In the genomic region with DNA sequence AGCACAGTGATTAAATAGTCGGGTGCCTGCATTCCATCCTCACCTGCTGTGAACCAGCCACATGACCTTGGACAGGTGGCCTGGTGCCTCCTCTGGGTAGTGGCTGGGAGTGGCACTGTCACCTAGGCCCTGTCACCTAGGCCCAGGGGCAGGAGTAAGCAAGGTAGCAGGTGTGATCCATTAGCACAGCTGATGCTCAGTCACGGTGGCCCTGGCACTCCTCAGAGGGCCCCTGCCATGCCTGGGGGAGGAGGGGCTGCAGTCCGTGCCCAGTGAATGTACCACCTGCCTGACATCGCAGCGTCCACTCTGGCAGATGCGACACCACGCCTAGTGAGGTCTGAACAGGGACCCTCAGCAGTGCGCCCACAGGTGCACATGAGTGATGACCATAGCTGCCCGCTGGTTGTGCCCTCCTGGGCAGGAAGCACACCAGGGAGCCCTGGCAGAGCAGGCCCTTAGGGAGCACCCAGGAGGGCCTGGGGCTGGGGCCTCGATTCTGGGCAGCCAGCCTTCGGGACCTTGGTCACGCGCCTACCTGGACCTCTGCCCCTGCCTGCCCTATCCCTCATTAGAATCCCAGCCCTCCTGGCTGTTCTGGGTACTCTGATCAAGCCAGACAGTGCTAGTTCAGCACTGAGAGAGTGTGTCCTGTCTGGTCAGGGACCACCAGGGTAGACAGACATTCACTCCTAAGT, we compare ENCODE assay signal across 19 cellular contexts. TPM values are rescaled to one million over a fixed set of nuclear protein-coding genes. Genes with fewer than 3 reads are reported as not detected.
DNase-seq lines count a peak whose midpoint lies in the region; ATAC-seq and TF ChIP-seq lines count a peak whose summit lies in the region.
"Had no signal": no experiment of that assay in that cellular context is flagged by ENCODE, and none has a peak within 500 bp of the region (broad histone marks: within the 10 kb centered on the region; RNA-seq: fewer than 3 reads in every experiment).

No MANE protein-coding gene starts in this region.

- no peak overlapping the region for H2AFZ ChIP-seq in SK-N-SH (ENCODE audit: low read depth)

- H3K79me2 ChIP-seq in SK-N-SH (ENCODE audit: insufficient read depth), result no peaks in the 10 kb centered on the region

- TF ChIP-seq POLR2A in esophagus muscularis mucosa (IDR thresholded peaks at IDR 0.05; ENCODE audit: low read depth), result no peak
- no peak for TF ChIP-seq POLR2A in stomach (IDR thresholded peaks at IDR 0.05)

- H3K9me3 ChIP-seq in SK-N-SH (no peaks in the 10 kb centered on the region), esophagus muscularis mucosa (no peaks in the 10 kb centered on the region), stomach (no peaks in the 10 kb centered on the region)
- H3K9me3 ChIP-seq: A549, SJCRH30, uterus had no signal

- H3K4me3 ChIP-seq in SK-N-SH (ENCODE audit: low read depth in 2 of 2, low read length in 1 of 2) (no peak overlapping the region), esophagus muscularis mucosa (no peak overlapping the region), stomach (no peak overlapping the region)
- H3K4me3 ChIP-seq: A549, coronary artery, SJCRH30, uterus had no signal

- H3K27me3 ChIP-seq in SK-N-SH (ENCODE audit: insufficient read depth), result no peaks in the 10 kb centered on the region
- no peaks in the 10 kb centered on the region for H3K27me3 ChIP-seq in esophagus muscularis mucosa
- H3K27me3 ChIP-seq in stomach, result no peaks in the 10 kb centered on the region
- H3K27me3 ChIP-seq: SJCRH30, uterus had no signal

- TF ChIP-seq RAD21 in SK-N-SH (IDR thresholded peaks at IDR 0.05; ENCODE audit: low read length), result no peak

- H3F3A ChIP-seq in SK-N-SH (replicated peaks; ENCODE audit: insufficient read depth), result peaks cover 3% of the 10 kb centered on the region

- TF ChIP-seq EP300 in SK-N-SH (IDR thresholded peaks at IDR 0.05; ENCODE audit: borderline replicate concordance in 1 of 2, low read depth in 1 of 2, low read length in 1 of 2), result no peak
- no peak for TF ChIP-seq EP300 in esophagus muscularis mucosa (IDR thresholded peaks at IDR 0.05)
- no peak for TF ChIP-seq EP300 in stomach (IDR thresholded peaks at IDR 0.05)

- no peak overlapping the region for H3K4me2 ChIP-seq in SK-N-SH
- H3K4me2 ChIP-seq: A549 had no signal

- H3K27ac ChIP-seq in SK-N-SH (ENCODE audit: low read depth in 2 of 2, low read length in 1 of 2) (no peak overlapping the region; a peak in 1 of 4 replicates), esophagus muscularis mucosa (replicated peaks in 1 of 4) (peak overlapping the region; percentile 13 to 54 (median 50)), stomach (peak overlapping the region in 4 of 5 donors; percentile 31 to 69 (median 54))
- H3K27ac ChIP-seq: coronary artery, SJCRH30, uterus had no signal

- no peaks in the 10 kb centered on the region for H4K20me1 ChIP-seq in SK-N-SH (ENCODE audit: insufficient read depth)

- no peaks in the 10 kb centered on the region for H3K9me2 ChIP-seq in SK-N-SH

- H3K4me1 ChIP-seq in SK-N-SH (ENCODE audit: control insufficient read depth in 1 of 2, insufficient read depth in 2 of 2, low read depth in 1 of 2, low read length in 1 of 2) (peaks cover 6 to 41% of the 10 kb centered on the region in 2 experiments; a peak in 3 of 4 replicates), esophagus muscularis mucosa (peaks cover 16 to 28% (median 24%) of the 10 kb centered on the region in 4 donors), stomach (peaks cover 15 to 31% (median 27%) of the 10 kb centered on the region in 4 donors)
- H3K4me1 ChIP-seq: A549, uterus had no signal

- no peak for DNase-seq in SK-N-SH
- peak; percentile 84 for DNase-seq in NCI-H69 (lab: John Stamatoyannopoulos, UW)
- no peak for DNase-seq in esophagus muscularis mucosa (ENCODE audit: extremely low spot score)
- DNase-seq in stomach, result peak; percentile 41
- no peak for DNase-seq in NK-92 treated with Interleukin-12 subunit alpha and Interleukin-12 subunit beta, amount 100 ng/mL, for 24 hours (lab: John Stamatoyannopoulos, UW)
- DNase-seq: activated CD4-positive, alpha-beta memory T cell treated with anti-CD3 and anti-CD28 coated beads, Interleukin-2, amount 10 ng/mL, durations not matched to agents 7 days and 5 days; CD4-positive, alpha-beta memory T cell; hippocampal formation; NCI-H526 treated with DMSO at 0.1 percent for 48 hours; retina; stimulated activated CD4-positive, alpha-beta T cell treated with anti-CD3 and anti-CD28 coated beads, Interleukin-4, amount 100 ng/mL, for 1 hour; uterus had no signal

- TF ChIP-seq CTCF in SK-N-SH (IDR thresholded peaks at IDR 0.05), result no peak
- no peak for TF ChIP-seq CTCF in esophagus muscularis mucosa (IDR thresholded peaks at IDR 0.05)
- TF ChIP-seq CTCF in stomach (IDR thresholded peaks at IDR 0.05), result no peak

- no peak overlapping the region for H3K9ac ChIP-seq in SK-N-SH

- 82% methylated on average over 4 of the region's 13 CpGs for WGBS in SK-N-SH (ENCODE audit: low lambda C conversion rate)
- WGBS in esophagus muscularis mucosa, result 75% methylated on average over 8 of the region's 13 CpGs
- 32 to 70% (median 40%) methylated on average over 7 to 13 of the region's 13 CpGs for WGBS in stomach, 5 donors

- POLR2A ChIA-PET in SK-N-SH (lab: Yijun Ruan, JAX), result interaction anchor here (0.8 kb wide), 1 partner anchor 33 kb away, joined by 3 read pairs; no protein-coding TSS in a partner anchor

- intact Hi-C loops in esophagus muscularis mucosa (cut with DNase I) (no loop called here), stomach (cut with DNase I; ENCODE audit: low total_unique reads) (no loop called here)

- ATAC-seq in SK-N-SH treated with all-trans-retinoic acid at 6 μM for 48 hours (peak; percentile 8), HG02763 (IDR thresholded peaks at IDR 0.05; ENCODE audit: unreplicated experiment) (no peak), GM19397 (IDR thresholded peaks at IDR 0.05; ENCODE audit: unreplicated experiment) (no peak)
- ATAC-seq: activated T-helper 17 cell treated with anti-CD3 and anti-CD28 coated beads, Interleukin-2, amount 50 U/mL, for 72 hours had no signal

- H3K36me3 ChIP-seq in SK-N-SH (replicated peaks in 1 of 2; ENCODE audit: control insufficient read depth in 1 of 2, insufficient read depth in 2 of 2, low read length in 1 of 2) (no peaks in the 10 kb centered on the region), esophagus muscularis mucosa (no peaks in the 10 kb centered on the region), stomach (no peaks in the 10 kb centered on the region)
- H3K36me3 ChIP-seq: SJCRH30, uterus had no signal

- CTCF ChIA-PET in SK-N-SH (lab: Yijun Ruan, JAX), result interaction anchor here (0.6 to 3.1 kb wide), 9 partner anchors 10 to 184 kb away, joined by 3 to 25 read pairs (median 4); no protein-coding TSS in a partner anchor

TF ChIP-seq in SK-N-SH treated with all-trans-retinoic acid at 6 μM for 48 hours, 23 proteins besides CTCF, POLR2A, EP300 and RAD21:
- no peak for TF ChIP-seq TOX (CRISPR knock-in tag; IDR thresholded peaks at IDR 0.05; ENCODE audit: borderline replicate concordance)
- no peak for TF ChIP-seq GLIS3 (CRISPR knock-in tag; IDR thresholded peaks at IDR 0.05)
TF ChIP-seq in SK-N-SH treated with all-trans-retinoic acid at 6 μM for 48 hours: peak in this region for 0.

TF ChIP-seq in SK-N-SH, 30 proteins besides CTCF, POLR2A, EP300 and RAD21 (continues in another document):
- TF ChIP-seq SMC3 (IDR thresholded peaks at IDR 0.05; ENCODE audit: low read depth, low read length) (no peak), CHD2 (IDR thresholded peaks at IDR 0.05; ENCODE audit: low read length, partially characterized antibody) (no peak), MXI1 (IDR thresholded peaks at IDR 0.05; ENCODE audit: low read depth, low read length) (no peak), FOXM1 (IDR thresholded peaks at IDR 0.05; ENCODE audit: low read depth) (no peak), GATA2 (CRISPR knock-in tag; IDR thresholded peaks at IDR 0.05) (no peak), FOXJ3 (CRISPR knock-in tag; IDR thresholded peaks at IDR 0.05) (no peak), MAX (IDR thresholded peaks at IDR 0.05; ENCODE audit: low read depth) (no peak), RCOR1 (IDR thresholded peaks at IDR 0.05; ENCODE audit: low read length) (no peak), RFX5 (IDR thresholded peaks at IDR 0.05; ENCODE audit: low read length) (no peak), NFIC (IDR thresholded peaks at IDR 0.05; ENCODE audit: borderline replicate concordance) (no peak)
- TF ChIP-seq, protein P1, sequence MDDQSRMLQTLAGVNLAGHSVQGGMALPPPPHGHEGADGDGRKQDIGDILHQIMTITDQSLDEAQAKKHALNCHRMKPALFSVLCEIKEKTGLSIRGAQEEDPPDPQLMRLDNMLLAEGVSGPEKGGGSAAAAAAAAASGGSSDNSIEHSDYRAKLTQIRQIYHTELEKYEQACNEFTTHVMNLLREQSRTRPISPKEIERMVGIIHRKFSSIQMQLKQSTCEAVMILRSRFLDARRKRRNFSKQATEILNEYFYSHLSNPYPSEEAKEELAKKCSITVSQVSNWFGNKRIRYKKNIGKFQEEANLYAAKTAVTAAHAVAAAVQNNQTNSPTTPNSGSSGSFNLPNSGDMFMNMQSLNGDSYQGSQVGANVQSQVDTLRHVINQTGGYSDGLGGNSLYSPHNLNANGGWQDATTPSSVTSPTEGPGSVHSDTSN (IDR thresholded peaks at IDR 0.05), result no peak
- TF ChIP-seq, protein P2, sequence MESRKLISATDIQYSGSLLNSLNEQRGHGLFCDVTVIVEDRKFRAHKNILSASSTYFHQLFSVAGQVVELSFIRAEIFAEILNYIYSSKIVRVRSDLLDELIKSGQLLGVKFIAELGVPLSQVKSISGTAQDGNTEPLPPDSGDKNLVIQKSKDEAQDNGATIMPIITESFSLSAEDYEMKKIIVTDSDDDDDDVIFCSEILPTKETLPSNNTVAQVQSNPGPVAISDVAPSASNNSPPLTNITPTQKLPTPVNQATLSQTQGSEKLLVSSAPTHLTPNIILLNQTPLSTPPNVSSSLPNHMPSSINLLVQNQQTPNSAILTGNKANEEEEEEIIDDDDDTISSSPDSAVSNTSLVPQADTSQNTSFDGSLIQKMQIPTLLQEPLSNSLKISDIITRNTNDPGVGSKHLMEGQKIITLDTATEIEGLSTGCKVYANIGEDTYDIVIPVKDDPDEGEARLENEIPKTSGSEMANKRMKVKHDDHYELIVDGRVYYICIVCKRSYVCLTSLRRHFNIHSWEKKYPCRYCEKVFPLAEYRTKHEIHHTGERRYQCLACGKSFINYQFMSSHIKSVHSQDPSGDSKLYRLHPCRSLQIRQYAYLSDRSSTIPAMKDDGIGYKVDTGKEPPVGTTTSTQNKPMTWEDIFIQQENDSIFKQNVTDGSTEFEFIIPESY (IDR thresholded peaks at IDR 0.05; ENCODE audit: borderline replicate concordance, low read depth), result no peak

RNA-seq across cellular contexts. Expression of gene CRISPLD2, which starts 33.0 kb away (rescaled TPM):
- 5.3 and 6.3 TPM in 2 replicates for polyA plus RNA-seq in SK-N-SH (2012; rRNA removed)
- polyA plus RNA-seq in SK-N-SH (2012; cell fraction: cytosol; rRNA removed), result 3.3 and 3.8 TPM in 2 replicates
- 4.4 and 4.5 TPM in 2 replicates for polyA plus RNA-seq in SK-N-SH (2012; cell fraction: nucleus; rRNA removed)
- 100 to 1,000 TPM; 230 to 568 (median 289) TPM for total RNA-seq in esophagus muscularis mucosa
- total RNA-seq in stomach, result 100 to 1,000 TPM in 3 of 5 donors, 10 to 100 TPM in 2; 92.0 to 242 (median 102) TPM
- 10 to 100 TPM; 18.3 to 46.0 (median 20.2) TPM for polyA plus RNA-seq in stomach

Comparison
In these comparisons a context has a peak if more than half of its experiments do, and no peak if none do; other contexts are left out.
1. DNase-seq: peak in NCI-H69 (single experiment) and stomach (single experiment); none in SK-N-SH (single experiment), esophagus muscularis mucosa (single experiment) and NK-92 treated with Interleukin-12 subunit alpha and Interleukin-12 subunit beta, amount 100 ng/mL, for 24 hours (single experiment).
2. H3K27ac ChIP-seq: peak in esophagus muscularis mucosa (4 of 4) and stomach (4 of 5); none in SK-N-SH (0 of 2).